Comparison of ENCODE assay signal across 9 cellular contexts in genomic region chr1:204150702-204151561, GRCh38. TPM values are rescaled to one million over a fixed set of nuclear protein-coding genes. Genes with fewer than 3 reads are reported as not detected.
DNase-seq lines count a peak whose midpoint lies in the region; ATAC-seq and TF ChIP-seq lines count a peak whose summit lies in the region.
"Had no signal": no experiment of that assay in that cellular context is flagged by ENCODE, and none has a peak within 500 bp of the region (broad histone marks: within the 10 kb centered on the region; RNA-seq: fewer than 3 reads in every experiment).

No MANE protein-coding gene starts in this region.

- ATAC-seq in GM19463 (IDR thresholded peaks at IDR 0.05; ENCODE audit: unreplicated experiment): no peak
- ATAC-seq in HG02642 (IDR thresholded peaks at IDR 0.05; ENCODE audit: poor library complexity, unreplicated experiment): no peak
- ATAC-seq in GM21367 (IDR thresholded peaks at IDR 0.05; ENCODE audit: unreplicated experiment): no peak

- TF ChIP-seq CTCF in colonic mucosa (IDR thresholded peaks at IDR 0.05): no peak
- TF ChIP-seq CTCF in mesothelial cell of epicardium (IDR thresholded peaks at IDR 0.05; ENCODE audit: unreplicated experiment): no peak
- no peak for TF ChIP-seq CTCF in uterus (IDR thresholded peaks at IDR 0.05)

- no peaks in the 10 kb centered on the region for H3K4me1 Mint-ChIP-seq in activated naive CD4-positive, alpha-beta T cell treated with anti-CD3 and anti-CD28 coated beads for 36 hours (ENCODE audit: low read depth)
- peaks cover 4% of the 10 kb centered on the region for H3K4me1 Mint-ChIP-seq in mesothelial cell of epicardium

- peak overlapping the region; percentile 58 for H3K4me3 Mint-ChIP-seq in activated naive CD4-positive, alpha-beta T cell treated with anti-CD3 and anti-CD28 coated beads for 36 hours
- peak overlapping the region; percentile 67 for H3K4me3 Mint-ChIP-seq in mesothelial cell of epicardium

- H3K36me3 Mint-ChIP-seq in activated naive CD4-positive, alpha-beta T cell treated with anti-CD3 and anti-CD28 coated beads for 36 hours (ENCODE audit: low read depth): no peaks in the 10 kb centered on the region
- no peaks in the 10 kb centered on the region for H3K36me3 Mint-ChIP-seq in mesothelial cell of epicardium

- no peak overlapping the region for H3K27ac Mint-ChIP-seq in activated naive CD4-positive, alpha-beta T cell treated with anti-CD3 and anti-CD28 coated beads for 36 hours
- no peak overlapping the region for H3K27ac Mint-ChIP-seq in mesothelial cell of epicardium

- TF ChIP-seq POLR2A in uterus (IDR thresholded peaks at IDR 0.05): no peak

- H3K27me3 Mint-ChIP-seq in activated naive CD4-positive, alpha-beta T cell treated with anti-CD3 and anti-CD28 coated beads for 36 hours (ENCODE audit: low read depth): no peaks in the 10 kb centered on the region
- H3K27me3 Mint-ChIP-seq in mesothelial cell of epicardium (ENCODE audit: low read depth): no peaks in the 10 kb centered on the region

- H3K9me3 Mint-ChIP-seq in activated naive CD4-positive, alpha-beta T cell treated with anti-CD3 and anti-CD28 coated beads for 36 hours: no peaks in the 10 kb centered on the region
- no peaks in the 10 kb centered on the region for H3K9me3 Mint-ChIP-seq in mesothelial cell of epicardium

- intact Hi-C loops in activated naive CD4-positive, alpha-beta T cell treated with anti-CD3 and anti-CD28 coated beads for 36 hours (cut with micrococcal nuclease): no loop called here
- intact Hi-C loops in colonic mucosa (cut with DNase I): no loop called here
- intact Hi-C loops in uterus (cut with DNase I; ENCODE audit: low total_unique reads): no loop called here

- peak overlapping the region; percentile 43 for H3K4me3 ChIP-seq in colonic mucosa
- H3K4me3 ChIP-seq in uterus: peak overlapping the region; percentile 54 to 61

- H3K27ac ChIP-seq in colonic mucosa (no peak overlapping the region), uterus (peak overlapping the region; percentile 84 to 93)

- H3K27me3 ChIP-seq in colonic mucosa: peaks cover 9% of the 10 kb centered on the region
- H3K27me3 ChIP-seq in uterus: no peaks in the 10 kb centered on the region

- H3K9me3 ChIP-seq in colonic mucosa (no peaks in the 10 kb centered on the region), uterus (no peaks in the 10 kb centered on the region)

- no peaks in the 10 kb centered on the region for H3K4me1 ChIP-seq in colonic mucosa
- peaks cover 0 to 7% of the 10 kb centered on the region in 2 donors for H3K4me1 ChIP-seq in uterus

- H3K36me3 ChIP-seq in colonic mucosa (no peaks in the 10 kb centered on the region), uterus (no peaks in the 10 kb centered on the region)

- DNase-seq in activated naive CD4-positive, alpha-beta T cell treated with anti-CD3 and anti-CD28 coated beads for 36 hours: no peak
- DNase-seq in activated naive CD4-positive, alpha-beta T cell treated with Interleukin-2 at 50 U/mL for 16 hours: no peak
- DNase-seq in colonic mucosa: no peak
- DNase-seq in mesothelial cell of epicardium (ENCODE audit: low spot score in 2 of 2, unreplicated experiment in 2 of 2): no peak
- DNase-seq in uterus: peak; percentile 56 to 57

- CTCF ChIA-PET in activated naive CD4-positive, alpha-beta T cell treated with anti-CD3 and anti-CD28 coated beads for 36 hours (lab: Charles Lee): interaction anchor here (0.9 to 1.8 kb wide), 5 partner anchors 10 to 248 kb away, joined by 3 to 7 read pairs (median 3); no protein-coding TSS in a partner anchor

- peak overlapping the region; percentile 51 to 66 for H3K9ac ChIP-seq in colonic mucosa (ENCODE audit: low read depth in 2 of 2, low read length in 2 of 2)

RNA-seq across cellular contexts. Expression of gene ETNK2, which starts 0.9 kb away (rescaled TPM):
- total RNA-seq in activated naive CD4-positive, alpha-beta T cell treated with anti-CD3 and anti-CD28 coated beads for 36 hours: under 1 TPM; 0.77 to 0.93 TPM
- total RNA-seq in colonic mucosa (1 to 10 TPM in 1 of 2 donors, under 1 TPM in 1; 0.40 to 1.2 TPM), mesothelial cell of epicardium (18.5 to 19.2 TPM (median 18.9 TPM) in 3 replicates), uterus (10 to 100 TPM in 3 of 4 donors, 1 to 10 TPM in 1; 2.3 to 23.9 (median 13.9) TPM)

RNA-seq across cellular contexts. Expression of gene REN, which starts 15.2 kb away (rescaled TPM):
- total RNA-seq in activated naive CD4-positive, alpha-beta T cell treated with anti-CD3 and anti-CD28 coated beads for 36 hours: not detected
- under 1 TPM in 1 of 2 donors, not detected in 1; 0.82 TPM for total RNA-seq in colonic mucosa
- total RNA-seq in mesothelial cell of epicardium: 0.29 to 0.41 TPM in 2 of 3 replicates, not detected in the other
- total RNA-seq in uterus: 1 to 10 TPM in 2 of 4 donors, not detected in 2; 6.8 to 9.4 TPM
- total RNA-seq: subcutaneous adipose tissue had no signal

RNA-seq across cellular contexts. Expression of gene KISS1, which starts 45.4 kb away (rescaled TPM):
- total RNA-seq in activated naive CD4-positive, alpha-beta T cell treated with anti-CD3 and anti-CD28 coated beads for 36 hours: not detected
- under 1 TPM in 1 of 2 donors, not detected in 1; 0.91 TPM for total RNA-seq in colonic mucosa
- total RNA-seq in mesothelial cell of epicardium: 0.34 to 0.60 TPM in 2 of 3 replicates, not detected in the other
- total RNA-seq in uterus: not detected
- total RNA-seq: subcutaneous adipose tissue had no signal

Comparison
In these comparisons a context has a peak if more than half of its experiments do, and no peak if none do; other contexts are left out.
1. DNase-seq: peak in uterus (2 of 2); none in activated naive CD4-positive, alpha-beta T cell treated with anti-CD3 and anti-CD28 coated beads for 36 hours (single experiment), activated naive CD4-positive, alpha-beta T cell treated with Interleukin-2 at 50 U/mL for 16 hours (single experiment), colonic mucosa (single experiment) and mesothelial cell of epicardium (0 of 2).